In genomic region chr1:151990058-151990855, GRCh38 we compare ENCODE assay signal across 9 cellular contexts. TPM values are rescaled to one million over a fixed set of nuclear protein-coding genes. Genes with fewer than 3 reads are reported as not detected.
DNase-seq lines count a peak whose midpoint lies in the region; ATAC-seq and TF ChIP-seq lines count a peak whose summit lies in the region.
"Had no signal": no experiment of that assay in that cellular context is flagged by ENCODE, and none has a peak within 500 bp of the region (broad histone marks: within the 10 kb centered on the region; RNA-seq: fewer than 3 reads in every experiment).

No MANE protein-coding gene starts in this region.

- peaks cover 13% of the 10 kb centered on the region for H3K4me1 ChIP-seq in right cardiac atrium (ENCODE audit: control insufficient read depth, insufficient read depth, low read length)
- H3K4me1 ChIP-seq in lower lobe of right lung: peaks cover 85% of the 10 kb centered on the region
- H3K4me1 ChIP-seq in vagina: peaks cover 89% of the 10 kb centered on the region
- peaks cover 22% of the 10 kb centered on the region for H3K4me1 ChIP-seq in BE2C

- in situ Hi-C loops in astrocyte of the spinal cord (cut with HindIII; ENCODE audit: low sequenced_read_pairs): no loop called here

- H3K27ac ChIP-seq in right cardiac atrium (ENCODE audit: low read length) (peak overlapping the region; percentile 83), lower lobe of right lung (peak overlapping the region; percentile 98), vagina (peak overlapping the region; percentile 97)

- ATAC-seq in right cardiac atrium (no peak), lower lobe of right lung (no peak)

- no peaks in the 10 kb centered on the region for H3K9me3 ChIP-seq in right cardiac atrium (ENCODE audit: control insufficient read depth, low read length)
- no peaks in the 10 kb centered on the region for H3K9me3 ChIP-seq in lower lobe of right lung
- no peaks in the 10 kb centered on the region for H3K9me3 ChIP-seq in vagina
- H3K9me3 ChIP-seq in BE2C: no peaks in the 10 kb centered on the region
- H3K9me3 ChIP-seq: testis had no signal

- intact Hi-C loops in right cardiac atrium (cut with DNase I) (no loop called here), cardiac septum (cut with DNase I) (no loop called here), lower lobe of right lung (cut with DNase I) (no loop called here), vagina (cut with DNase I) (no loop called here)

- no peak for TF ChIP-seq CTCF in astrocyte of the spinal cord (IDR thresholded peaks at IDR 0.05; ENCODE audit: low read depth, low read length)
- no peak for TF ChIP-seq CTCF in lower lobe of right lung (IDR thresholded peaks at IDR 0.05)
- TF ChIP-seq CTCF in vagina (IDR thresholded peaks at IDR 0.05): no peak
- no peak for TF ChIP-seq CTCF in BE2C (IDR thresholded peaks at IDR 0.05; ENCODE audit: low read depth, low read length)

- no peak for TF ChIP-seq POLR2A in vagina (IDR thresholded peaks at IDR 0.05)

- no peak for DNase-seq in right cardiac atrium
- no peak for DNase-seq in cardiac septum (ENCODE audit: low spot score)
- DNase-seq in astrocyte of the spinal cord (ENCODE audit: low read depth, low spot score): no peak
- DNase-seq in lower lobe of right lung: no peak
- no peak for DNase-seq in vagina (ENCODE audit: extremely low spot score in 2 of 2)
- DNase-seq in NCI-H2227 (lab: John Stamatoyannopoulos, UW; ENCODE audit: unreplicated experiment): no peak
- DNase-seq in BE2C: no peak
- DNase-seq in ureter (ENCODE audit: low spot score): no peak

- H3K36me3 ChIP-seq in lower lobe of right lung: peaks cover 17% of the 10 kb centered on the region
- peaks cover 0 to 13% of the 10 kb centered on the region in 2 donors for H3K36me3 ChIP-seq in vagina
- no peaks in the 10 kb centered on the region for H3K36me3 ChIP-seq in BE2C

- 61% methylated on average over 5 of the region's 5 CpGs for WGBS in right cardiac atrium

- peak overlapping the region; percentile 22 for H3K4me3 ChIP-seq in right cardiac atrium (ENCODE audit: low read length)
- H3K4me3 ChIP-seq in astrocyte of the spinal cord (ENCODE audit: low read depth, low read length): peak overlapping the region; percentile 97
- H3K4me3 ChIP-seq in lower lobe of right lung: peak overlapping the region; percentile 79
- H3K4me3 ChIP-seq in vagina: peak overlapping the region; percentile 83 to 98
- H3K4me3 ChIP-seq in BE2C (ENCODE audit: low read depth, low read length): no peak overlapping the region
- H3K4me3 ChIP-seq: testis had no signal

- no peaks in the 10 kb centered on the region for H3K27me3 ChIP-seq in right cardiac atrium (ENCODE audit: control insufficient read depth, insufficient read depth)
- no peaks in the 10 kb centered on the region for H3K27me3 ChIP-seq in lower lobe of right lung (ENCODE audit: low read depth)
- no peaks in the 10 kb centered on the region for H3K27me3 ChIP-seq in vagina
- H3K27me3 ChIP-seq in BE2C: peaks cover 70% of the 10 kb centered on the region
- H3K27me3 ChIP-seq: testis had no signal

RNA-seq across cellular contexts. Expression of gene S100A10, which starts 3.4 kb away (rescaled TPM):
- total RNA-seq in right cardiac atrium (100 to 1,000 TPM; 108 to 245 (median 200) TPM), cardiac septum (131 TPM), lower lobe of right lung (602 TPM), vagina (176 TPM), ureter (152 TPM)
- polyA plus RNA-seq in right cardiac atrium: 223 TPM
- polyA plus RNA-seq in BE2C (2012; ENCODE audit: insufficient read depth, insufficient read length, low read depth): not detected

RNA-seq across cellular contexts. Expression of gene S100A11, which starts 46.5 kb away (rescaled TPM):
- 100 to 1,000 TPM in 3 of 4 donors, 10 to 100 TPM in 1; 56.3 to 144 (median 113) TPM for total RNA-seq in right cardiac atrium
- polyA plus RNA-seq in right cardiac atrium: 227 TPM
- total RNA-seq in cardiac septum: 90.8 TPM
- 737 TPM for total RNA-seq in lower lobe of right lung
- total RNA-seq in vagina: 559 TPM
- 165 TPM for polyA plus RNA-seq in BE2C (2012; ENCODE audit: insufficient read depth, insufficient read length, low read depth)
- total RNA-seq in ureter: 1,471 TPM
